Comparison of ENCODE assay signal across 23 cellular contexts in the genomic region with DNA sequence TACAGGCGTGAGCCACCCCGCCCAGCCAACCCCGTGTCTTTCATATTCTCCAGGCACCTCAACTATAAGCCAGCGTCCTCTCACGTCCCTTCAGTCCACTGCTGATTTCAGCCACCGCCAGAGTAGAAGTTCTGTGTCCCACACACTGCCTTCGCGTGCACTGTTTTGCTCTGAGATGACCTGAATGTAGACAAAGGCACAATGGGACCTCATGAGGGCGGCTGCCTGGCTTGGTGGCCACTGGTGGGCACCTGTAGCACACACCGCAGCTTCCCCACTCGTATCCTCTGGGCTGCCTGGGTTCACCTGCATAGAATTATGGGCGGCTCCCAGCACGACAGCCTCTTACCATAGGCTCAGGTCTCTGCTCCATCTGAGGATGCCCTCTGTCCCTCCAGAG. TPM values are rescaled to one million over a fixed set of nuclear protein-coding genes. Genes with fewer than 3 reads are reported as not detected.
A peak's percentile ranks its signal among the peaks of the same experiment; 100 is the strongest.
DNase-seq lines count a peak whose midpoint lies in the region; ATAC-seq and TF ChIP-seq lines count a peak whose summit lies in the region.
"Had no signal": no experiment of that assay in that cellular context is flagged by ENCODE, and none has a peak within 500 bp of the region (broad histone marks: within the 10 kb centered on the region; RNA-seq: fewer than 3 reads in every experiment).

No MANE protein-coding gene starts in this region.

- no peak overlapping the region for H3K14ac ChIP-seq in IMR-90 (replicated peaks; ENCODE audit: low read depth, low read length)

- H2BK120ac ChIP-seq in IMR-90 (ENCODE audit: low read depth, low read length): no peak overlapping the region

- no peaks in the 10 kb centered on the region for H3K9me3 Mint-ChIP-seq in activated CD8-positive, alpha-beta T cell treated with anti-CD3 and anti-CD28 coated beads, Interleukin-2, amount 10 ng/mL, durations not matched to agents 7 days and 5 days (ENCODE audit: insufficient read depth)
- no peaks in the 10 kb centered on the region for H3K9me3 Mint-ChIP-seq in activated CD8-positive, alpha-beta T cell treated with anti-CD3 and anti-CD28 coated beads for 36 hours
- no peaks in the 10 kb centered on the region for H3K9me3 Mint-ChIP-seq in endodermal cell
- H3K9me3 Mint-ChIP-seq in stimulated activated memory B cell treated with anti-CD40 and anti-IgM and Interleukin-4, amounts not matched to agents 10 μg/mL and 1 μg/mL and 100 μg/mL, for 72 hours: no peaks in the 10 kb centered on the region
- H3K9me3 Mint-ChIP-seq in naive thymus-derived CD4-positive, alpha-beta T cell: no peaks in the 10 kb centered on the region
- H3K9me3 Mint-ChIP-seq: CD14-positive monocyte; CD4-positive, alpha-beta T cell; CD8-positive, alpha-beta memory T cell; GM23338; HFFc6 had no signal

- intact Hi-C loops in activated CD8-positive, alpha-beta T cell treated with anti-CD3 and anti-CD28 coated beads for 36 hours (cut with micrococcal nuclease): no loop called here
- intact Hi-C loops in IMR-90 (cut with micrococcal nuclease): no loop called here
- intact Hi-C loops in naive thymus-derived CD4-positive, alpha-beta T cell (cut with micrococcal nuclease): no loop called here

- no peak overlapping the region for H4K8ac ChIP-seq in IMR-90 (ENCODE audit: low read depth in 2 of 2, low read length in 2 of 2)

- no peak overlapping the region for H4K5ac ChIP-seq in IMR-90 (ENCODE audit: low read depth, low read length)

- 97% methylated on average over 10 of the region's 13 CpGs; no CpG with 5 or more reads in 1 of the 2 experiments for WGBS in IMR-90 (ENCODE audit: extremely low coverage in 2 of 2, insufficient read length in 1 of 2), 2 experiments
- WGBS in endodermal cell (ENCODE audit: insufficient coverage in 1 of 2, insufficient read length in 1 of 2), 2 experiments: 95 to 96% methylated on average over 11 to 13 of the region's 13 CpGs

- H3K23ac ChIP-seq in IMR-90 (ENCODE audit: low read depth, low read length): no peak overlapping the region

- no peak overlapping the region for H3K4ac ChIP-seq in IMR-90 (ENCODE audit: low read depth, low read length)

- in situ Hi-C loops in IMR-90 (cut with MboI; ENCODE audit: low sequenced_read_pairs): no loop called here

- no peak for TF ChIP-seq POLR2A in IMR-90 (IDR thresholded peaks at IDR 0.05; ENCODE audit: low read depth, low read length)

- no peak overlapping the region for H2BK20ac ChIP-seq in IMR-90 (ENCODE audit: low read depth, low read length)

- H2AFZ ChIP-seq in IMR-90 (replicated peaks; ENCODE audit: low read length, poor library complexity): no peak overlapping the region
- H2AFZ ChIP-seq: GM23338 had no signal

- H3K27me3 ChIP-seq in IMR-90 (ENCODE audit: control insufficient read depth, insufficient read depth, low read length): no peaks in the 10 kb centered on the region
- no peaks in the 10 kb centered on the region for H3K27me3 ChIP-seq in endodermal cell (ENCODE audit: control insufficient read depth, insufficient read depth, low read length, poor library complexity, severe bottlenecking)
- H3K27me3 ChIP-seq in naive thymus-derived CD4-positive, alpha-beta T cell (ENCODE audit: control insufficient read depth in 2 of 2, insufficient read depth in 2 of 2, low read length in 2 of 2): no peaks in the 10 kb centered on the region
- H3K27me3 ChIP-seq: BE2C; BLaER1 treated with 17β-estradiol and CSF1 and Interleukin-3, amounts not matched to agents 10 nM and 100 nM had no signal

- H4K91ac ChIP-seq in IMR-90 (ENCODE audit: insufficient read depth, low read depth, low read length): no peak overlapping the region

- H3K4me3 ChIP-seq in IMR-90 (ENCODE audit: insufficient read depth, low read depth, low read length): no peak overlapping the region
- no peak overlapping the region for H3K4me3 ChIP-seq in endodermal cell (ENCODE audit: low read length)
- no peak overlapping the region for H3K4me3 ChIP-seq in naive thymus-derived CD4-positive, alpha-beta T cell (ENCODE audit: low read length)
- H3K4me3 ChIP-seq: A549; BLaER1 treated with 17β-estradiol and CSF1 and Interleukin-3, amounts not matched to agents 10 nM and 100 nM; GM12878; GM23338; HAP-1 had no signal

- no peak for TF ChIP-seq RAD21 in IMR-90 (IDR thresholded peaks at IDR 0.05; ENCODE audit: low read length)

- no peaks in the 10 kb centered on the region for H3K27me3 Mint-ChIP-seq in activated CD8-positive, alpha-beta T cell treated with anti-CD3 and anti-CD28 coated beads, Interleukin-2, amount 10 ng/mL, durations not matched to agents 7 days and 5 days (ENCODE audit: low read depth)
- no peaks in the 10 kb centered on the region for H3K27me3 Mint-ChIP-seq in activated CD8-positive, alpha-beta T cell treated with anti-CD3 and anti-CD28 coated beads for 36 hours
- H3K27me3 Mint-ChIP-seq in endodermal cell (ENCODE audit: insufficient read depth): no peaks in the 10 kb centered on the region
- H3K27me3 Mint-ChIP-seq in stimulated activated memory B cell treated with anti-CD40 and anti-IgM and Interleukin-4, amounts not matched to agents 10 μg/mL and 1 μg/mL and 100 μg/mL, for 72 hours: no peaks in the 10 kb centered on the region
- no peaks in the 10 kb centered on the region for H3K27me3 Mint-ChIP-seq in naive thymus-derived CD4-positive, alpha-beta T cell
- H3K27me3 Mint-ChIP-seq: CD4-positive, alpha-beta T cell; CD8-positive, alpha-beta memory T cell had no signal

- no TSS peak for BruUV-seq in IMR-90 (replicated peaks; lab: Mats Ljungman, UMichigan)

- no peak overlapping the region for H3K18ac ChIP-seq in IMR-90 (ENCODE audit: low read depth, low read length)

- ATAC-seq in activated CD8-positive, alpha-beta T cell treated with anti-CD3 and anti-CD28 coated beads, Interleukin-2, amount 10 ng/mL, durations not matched to agents 7 days and 5 days: no peak
- ATAC-seq in activated CD8-positive, alpha-beta T cell treated with anti-CD3 and anti-CD28 coated beads for 36 hours: no peak
- ATAC-seq in IMR-90 (ENCODE audit: low read depth): no peak
- no peak for ATAC-seq in stimulated activated memory B cell treated with anti-CD40 and anti-IgM and Interleukin-4, amounts not matched to agents 10 μg/mL and 1 μg/mL and 100 μg/mL, for 72 hours
- no peak for ATAC-seq in naive thymus-derived CD4-positive, alpha-beta T cell
- ATAC-seq: A549, GM12878, GM23338 had no signal

- POLR2A ChIA-PET in activated CD8-positive, alpha-beta T cell treated with anti-CD3 and anti-CD28 coated beads, Interleukin-2, amount 10 ng/mL, durations not matched to agents 7 days and 5 days (lab: Charles Lee): no interaction called here
- POLR2A ChIA-PET in activated CD8-positive, alpha-beta T cell treated with anti-CD3 and anti-CD28 coated beads for 36 hours (lab: Charles Lee): interaction anchor here (2.1 kb wide), 1 partner anchor 57 kb away, joined by 5 read pairs; a partner anchor contains a TSS
- POLR2A ChIA-PET in IMR-90 (lab: Charles Lee; ENCODE audit: unreplicated experiment): no interaction called here
- POLR2A ChIA-PET in naive thymus-derived CD4-positive, alpha-beta T cell (lab: Charles Lee): no interaction called here

- H3K9me3 ChIP-seq in IMR-90 (ENCODE audit: control insufficient read depth, insufficient read depth, low read length) (no peaks in the 10 kb centered on the region), endodermal cell (ENCODE audit: control insufficient read depth, low read length) (no peaks in the 10 kb centered on the region)
- H3K9me3 ChIP-seq in naive thymus-derived CD4-positive, alpha-beta T cell (ENCODE audit: control insufficient read depth in 2 of 3, low read length in 3 of 3): no peaks in the 10 kb centered on the region
- H3K9me3 ChIP-seq: A549; BE2C; BLaER1 treated with 17β-estradiol and CSF1 and Interleukin-3, amounts not matched to agents 10 nM and 100 nM; HAP-1 had no signal

- peaks cover 3% of the 10 kb centered on the region; the same call in 1 of the 2 replicates for H4K20me1 ChIP-seq in IMR-90 (ENCODE audit: insufficient read depth, low read length)
- H4K20me1 ChIP-seq: BLaER1 treated with 17β-estradiol and CSF1 and Interleukin-3, amounts not matched to agents 10 nM and 100 nM had no signal

- peak overlapping the region; percentile 26 for H2AK9ac ChIP-seq in IMR-90 (replicated peaks; ENCODE audit: low read depth, low read length, poor library complexity)

- CTCF ChIA-PET in activated CD8-positive, alpha-beta T cell treated with anti-CD3 and anti-CD28 coated beads, Interleukin-2, amount 10 ng/mL, durations not matched to agents 7 days and 5 days (lab: Charles Lee): no interaction called here
- CTCF ChIA-PET in activated CD8-positive, alpha-beta T cell treated with anti-CD3 and anti-CD28 coated beads for 36 hours (lab: Charles Lee): interaction anchor here (0.6 to 2.4 kb wide), 3 partner anchors 10 to 14 kb away, joined by 4 to 14 read pairs (median 12); no protein-coding TSS in a partner anchor
- CTCF ChIA-PET in IMR-90 (lab: Yijun Ruan, JAX): interaction anchor here (0.6 kb wide), 1 partner anchor 25 kb away, joined by 3 read pairs; no protein-coding TSS in a partner anchor
- CTCF ChIA-PET in naive thymus-derived CD4-positive, alpha-beta T cell (lab: Charles Lee): no interaction called here

- H3K4me3 Mint-ChIP-seq in activated CD8-positive, alpha-beta T cell treated with anti-CD3 and anti-CD28 coated beads, Interleukin-2, amount 10 ng/mL, durations not matched to agents 7 days and 5 days: no peak overlapping the region
- no peak overlapping the region for H3K4me3 Mint-ChIP-seq in activated CD8-positive, alpha-beta T cell treated with anti-CD3 and anti-CD28 coated beads for 36 hours
- H3K4me3 Mint-ChIP-seq in endodermal cell: no peak overlapping the region
- H3K4me3 Mint-ChIP-seq in stimulated activated memory B cell treated with anti-CD40 and anti-IgM and Interleukin-4, amounts not matched to agents 10 μg/mL and 1 μg/mL and 100 μg/mL, for 72 hours: no peak overlapping the region
- H3K4me3 Mint-ChIP-seq in naive thymus-derived CD4-positive, alpha-beta T cell: no peak overlapping the region
- H3K4me3 Mint-ChIP-seq: CD14-positive monocyte; CD4-positive, alpha-beta T cell; CD8-positive, alpha-beta memory T cell; GM23338; HFFc6 had no signal

- peaks cover 8% of the 10 kb centered on the region for H3K9me1 ChIP-seq in IMR-90 (ENCODE audit: insufficient read depth, low read length)

- no peak overlapping the region for H3K4me2 ChIP-seq in IMR-90 (ENCODE audit: low read depth, low read length)
- H3K4me2 ChIP-seq: A549; BLaER1 treated with 17β-estradiol and CSF1 and Interleukin-3, amounts not matched to agents 10 nM and 100 nM; GM23338 had no signal

- H3K9ac ChIP-seq in IMR-90 (ENCODE audit: low read depth, low read length) (no peak overlapping the region), endodermal cell (ENCODE audit: extremely low read depth, low read length, poor library complexity, severe bottlenecking) (no peak overlapping the region)
- H3K9ac ChIP-seq: BLaER1 treated with 17β-estradiol and CSF1 and Interleukin-3, amounts not matched to agents 10 nM and 100 nM had no signal

- no peaks in the 10 kb centered on the region for H3K79me1 ChIP-seq in IMR-90 (ENCODE audit: low read depth in 1 of 2, low read length in 2 of 2)

- DNase-seq in activated CD8-positive, alpha-beta T cell treated with anti-CD3 and anti-CD28 coated beads, Interleukin-2, amount 10 ng/mL, durations not matched to agents 7 days and 5 days: no peak
- DNase-seq in activated CD8-positive, alpha-beta T cell treated with anti-CD3 and anti-CD28 coated beads for 36 hours: no peak
- DNase-seq in IMR-90: no peak
- no peak for DNase-seq in endodermal cell
- no peak for DNase-seq in NAMALWA (ENCODE audit: low spot score)
- DNase-seq in naive thymus-derived CD4-positive, alpha-beta T cell: no peak
- DNase-seq: 8988T; ACHN; AML-193; BE2C; CD4-positive, alpha-beta T cell; CD8-positive, alpha-beta memory T cell; DMS 273 treated with DMSO at 0.1 percent for 48 hours; DMS79; GDM1 had no signal

- H3K27ac ChIP-seq in IMR-90 (ENCODE audit: insufficient read depth, low read length) (no peak overlapping the region), endodermal cell (ENCODE audit: low read depth, low read length) (no peak overlapping the region)
- H3K27ac ChIP-seq in naive thymus-derived CD4-positive, alpha-beta T cell (ENCODE audit: low read depth, low read length): no peak overlapping the region
- H3K27ac ChIP-seq: A549; BLaER1 treated with 17β-estradiol and CSF1 and Interleukin-3, amounts not matched to agents 10 nM and 100 nM had no signal

- peaks cover 21% of the 10 kb centered on the region for H3K36me3 ChIP-seq in IMR-90 (ENCODE audit: control insufficient read depth, insufficient read depth, low read length)
- no peaks in the 10 kb centered on the region for H3K36me3 ChIP-seq in endodermal cell (ENCODE audit: control insufficient read depth, insufficient read depth, low read length)
- H3K36me3 ChIP-seq in naive thymus-derived CD4-positive, alpha-beta T cell (ENCODE audit: control insufficient read depth in 2 of 3, insufficient read depth in 3 of 3, low read length in 3 of 3): peaks cover 6 to 74% (median 20%) of the 10 kb centered on the region in 3 experiments
- H3K36me3 ChIP-seq: BE2C had no signal

- H2BK15ac ChIP-seq in IMR-90 (ENCODE audit: low read depth, low read length): no peak overlapping the region

- H3K4me1 Mint-ChIP-seq in activated CD8-positive, alpha-beta T cell treated with anti-CD3 and anti-CD28 coated beads, Interleukin-2, amount 10 ng/mL, durations not matched to agents 7 days and 5 days (ENCODE audit: low read depth): peaks cover 9% of the 10 kb centered on the region
- H3K4me1 Mint-ChIP-seq in activated CD8-positive, alpha-beta T cell treated with anti-CD3 and anti-CD28 coated beads for 36 hours (ENCODE audit: low read depth): no peaks in the 10 kb centered on the region
- no peaks in the 10 kb centered on the region for H3K4me1 Mint-ChIP-seq in endodermal cell
- no peaks in the 10 kb centered on the region for H3K4me1 Mint-ChIP-seq in stimulated activated memory B cell treated with anti-CD40 and anti-IgM and Interleukin-4, amounts not matched to agents 10 μg/mL and 1 μg/mL and 100 μg/mL, for 72 hours
- peaks cover 0 to 11% (median 0%) of the 10 kb centered on the region in 7 donors for H3K4me1 Mint-ChIP-seq in naive thymus-derived CD4-positive, alpha-beta T cell
- H3K4me1 Mint-ChIP-seq: CD14-positive monocyte, GM23338 had no signal

- dilution Hi-C loops in IMR-90 (cut with HindIII; ENCODE audit: low sequenced_read_pairs, unreplicated experiment): no loop called here

- H3K27ac Mint-ChIP-seq in activated CD8-positive, alpha-beta T cell treated with anti-CD3 and anti-CD28 coated beads, Interleukin-2, amount 10 ng/mL, durations not matched to agents 7 days and 5 days: peak overlapping the region; percentile 13
- H3K27ac Mint-ChIP-seq in activated CD8-positive, alpha-beta T cell treated with anti-CD3 and anti-CD28 coated beads for 36 hours: no peak overlapping the region
- peak overlapping the region; percentile 48 for H3K27ac Mint-ChIP-seq in endodermal cell
- H3K27ac Mint-ChIP-seq in stimulated activated memory B cell treated with anti-CD40 and anti-IgM and Interleukin-4, amounts not matched to agents 10 μg/mL and 1 μg/mL and 100 μg/mL, for 72 hours: peak overlapping the region; percentile 19
- no peak overlapping the region for H3K27ac Mint-ChIP-seq in naive thymus-derived CD4-positive, alpha-beta T cell
- H3K27ac Mint-ChIP-seq: CD4-positive, alpha-beta T cell; GM23338 had no signal

- no peak for TF ChIP-seq CTCF in activated CD8-positive, alpha-beta T cell treated with anti-CD3 and anti-CD28 coated beads for 36 hours (IDR thresholded peaks at IDR 0.05)
- no peak for TF ChIP-seq CTCF in IMR-90 (conservative IDR thresholded peaks at IDR 0.05; ENCODE audit: low read depth, low read length)
- TF ChIP-seq CTCF in endodermal cell (conservative IDR thresholded peaks at IDR 0.05): no peak

- peaks cover 75% of the 10 kb centered on the region for H3K36me3 Mint-ChIP-seq in activated CD8-positive, alpha-beta T cell treated with anti-CD3 and anti-CD28 coated beads, Interleukin-2, amount 10 ng/mL, durations not matched to agents 7 days and 5 days (ENCODE audit: low read depth)
- H3K36me3 Mint-ChIP-seq in activated CD8-positive, alpha-beta T cell treated with anti-CD3 and anti-CD28 coated beads for 36 hours (ENCODE audit: low read depth): peaks cover 53% of the 10 kb centered on the region
- peaks cover 38% of the 10 kb centered on the region for H3K36me3 Mint-ChIP-seq in endodermal cell (ENCODE audit: low read depth)
- peaks cover 69% of the 10 kb centered on the region for H3K36me3 Mint-ChIP-seq in stimulated activated memory B cell treated with anti-CD40 and anti-IgM and Interleukin-4, amounts not matched to agents 10 μg/mL and 1 μg/mL and 100 μg/mL, for 72 hours
- H3K36me3 Mint-ChIP-seq in naive thymus-derived CD4-positive, alpha-beta T cell: peaks cover 11 to 60% (median 51%) of the 10 kb centered on the region in 5 donors

- no peak overlapping the region for H2AK5ac ChIP-seq in IMR-90 (ENCODE audit: low read depth, low read length)

- H3K56ac ChIP-seq in IMR-90 (ENCODE audit: extremely low read depth, insufficient read depth, low read length): no peak overlapping the region

- H3K4me1 ChIP-seq in IMR-90 (ENCODE audit: control insufficient read depth, insufficient read depth, low read length) (peaks cover 2% of the 10 kb centered on the region; the same call in 1 of the 2 replicates), endodermal cell (ENCODE audit: control insufficient read depth, insufficient read depth, low read length) (no peaks in the 10 kb centered on the region)
- no peaks in the 10 kb centered on the region for H3K4me1 ChIP-seq in naive thymus-derived CD4-positive, alpha-beta T cell (ENCODE audit: control insufficient read depth in 2 of 2, insufficient read depth in 2 of 2, low read length in 2 of 2)
- H3K4me1 ChIP-seq: A549, BE2C, HAP-1 had no signal

- H2BK5ac ChIP-seq in IMR-90 (ENCODE audit: low read depth, low read length, poor library complexity, severe bottlenecking): no peak overlapping the region

RNA-seq across cellular contexts. Expression of a gene that starts 57.2 kb away (rescaled TPM):
- 10 to 100 TPM; 44.6 to 45.3 TPM for total RNA-seq in activated CD8-positive, alpha-beta T cell treated with anti-CD3 and anti-CD28 coated beads, Interleukin-2, amount 10 ng/mL, durations not matched to agents 7 days and 5 days
- total RNA-seq in activated CD8-positive, alpha-beta T cell treated with anti-CD3 and anti-CD28 coated beads for 36 hours: 10 to 100 TPM; 11.9 to 14.0 TPM
- total RNA-seq in IMR-90 (2012; rRNA removed) (0.28 and 0.72 TPM in 2 replicates), endodermal cell (under 1 TPM; 0.38 to 0.44 TPM)
- polyA plus RNA-seq in IMR-90 (2012; rRNA removed): 0.94 and 1.0 TPM in 2 replicates
- polyA plus RNA-seq in IMR-90 (2012; cell fraction: cytosol; rRNA removed): 0.28 and 1.3 TPM in 2 replicates
- 0.58 and 1.4 TPM in 2 replicates for polyA plus RNA-seq in IMR-90 (2012; cell fraction: nucleus; rRNA removed; ENCODE audit: low replicate concordance)
- 0.57 TPM for polyA plus RNA-seq in endodermal cell (2013, experiment 1 of 2)
- polyA plus RNA-seq in endodermal cell (2013, experiment 2 of 2): 0.58 TPM
- total RNA-seq in naive thymus-derived CD4-positive, alpha-beta T cell: 10 to 100 TPM in 1 of 5 experiments, 1 to 10 TPM in 3, under 1 TPM in 1; 0.86 to 38.6 (median 2.3) TPM
- polyA plus RNA-seq in naive thymus-derived CD4-positive, alpha-beta T cell: under 1 TPM in 1 of 2 donors, not detected in 1; 0.67 TPM

Comparison
In these comparisons a context has a peak if more than half of its experiments do, and no peak if none do; other contexts are left out.
1. H3K27ac Mint-ChIP-seq: peak in activated CD8-positive, alpha-beta T cell treated with anti-CD3 and anti-CD28 coated beads, Interleukin-2, amount 10 ng/mL, durations not matched to agents 7 days and 5 days (single experiment), endodermal cell (single experiment) and stimulated activated memory B cell treated with anti-CD40 and anti-IgM and Interleukin-4, amounts not matched to agents 10 μg/mL and 1 μg/mL and 100 μg/mL, for 72 hours (single experiment); none in activated CD8-positive, alpha-beta T cell treated with anti-CD3 and anti-CD28 coated beads for 36 hours (single experiment) and naive thymus-derived CD4-positive, alpha-beta T cell (0 of 9).
2. CTCF ChIA-PET loops: an anchor here in activated CD8-positive, alpha-beta T cell treated with anti-CD3 and anti-CD28 coated beads for 36 hours (0.6 to 2.4 kb wide) and IMR-90 (0.6 kb wide); none called in activated CD8-positive, alpha-beta T cell treated with anti-CD3 and anti-CD28 coated beads, Interleukin-2, amount 10 ng/mL, durations not matched to agents 7 days and 5 days and naive thymus-derived CD4-positive, alpha-beta T cell.